Comparison of ENCODE assay signal across 8 cellular contexts in the genomic region with DNA sequence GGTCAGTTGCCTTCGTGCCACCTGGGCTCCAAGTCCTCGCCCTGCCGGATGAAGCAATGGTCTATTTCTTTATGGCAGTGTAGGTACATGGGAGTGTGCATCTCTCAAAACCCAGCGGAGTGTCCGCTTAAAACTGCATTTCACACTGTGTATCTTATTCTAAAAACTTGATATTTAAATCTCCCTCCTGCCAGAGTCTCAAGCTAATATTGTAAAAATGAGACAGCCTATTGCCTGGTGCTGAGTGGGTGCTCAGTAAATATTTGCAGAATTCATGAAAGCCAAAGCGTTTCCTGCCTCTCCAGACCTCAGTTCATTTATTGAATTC. TPM values are rescaled to one million over a fixed set of nuclear protein-coding genes. Genes with fewer than 3 reads are reported as not detected.
DNase-seq lines count a peak whose midpoint lies in the region; TF ChIP-seq lines count a peak whose summit lies in the region.

No MANE protein-coding gene starts in this region.

- H3K9ac ChIP-seq in skeletal muscle satellite cell (ENCODE audit: low read depth, low read length): peak overlapping the region; percentile 91

- no peak for DNase-seq in T-helper 2 cell treated with Interferon-gamma antibody and Interleukin-4, amounts not matched to agents 5 μg/mL and 100 μg/mL, for 36 hours (ENCODE audit: low spot score)
- DNase-seq in T-helper 2 cell (no peak), SJCRH30 (no peak), fibroblast of villous mesenchyme (ENCODE audit: low read depth) (no peak), DMS 273 treated with DMSO at 0.1 percent for 48 hours (lab: John Stamatoyannopoulos, UW) (no peak), dermis blood vessel endothelial cell (no peak)
- DNase-seq in stimulated activated CD4-positive, alpha-beta T cell treated with anti-CD3 and anti-CD28 coated beads, Interleukin-4, amount 100 ng/mL, for 24 hours: no peak

- no peak overlapping the region for H3K27ac ChIP-seq in SJCRH30

- no peaks in the 10 kb centered on the region for H3K9me3 ChIP-seq in SJCRH30 (replicated peaks)
- H3K9me3 ChIP-seq in skeletal muscle satellite cell (replicated peaks; ENCODE audit: low read length): no peaks in the 10 kb centered on the region

- no peaks in the 10 kb centered on the region for H3K27me3 Mint-ChIP-seq in T-helper 2 cell treated with Interferon-gamma antibody and Interleukin-4, amounts not matched to agents 5 μg/mL and 100 μg/mL, for 36 hours (ENCODE audit: low read depth)

- H3K36me3 ChIP-seq in SJCRH30 (no peaks in the 10 kb centered on the region), skeletal muscle satellite cell (ENCODE audit: insufficient read depth, low read length) (no peaks in the 10 kb centered on the region)

- H3K36me3 Mint-ChIP-seq in T-helper 2 cell treated with Interferon-gamma antibody and Interleukin-4, amounts not matched to agents 5 μg/mL and 100 μg/mL, for 36 hours (ENCODE audit: low read depth): peaks cover 22% of the 10 kb centered on the region

- H3K4me3 Mint-ChIP-seq in T-helper 2 cell treated with Interferon-gamma antibody and Interleukin-4, amounts not matched to agents 5 μg/mL and 100 μg/mL, for 36 hours: peak overlapping the region; percentile 78

- H3K4me1 Mint-ChIP-seq in T-helper 2 cell treated with Interferon-gamma antibody and Interleukin-4, amounts not matched to agents 5 μg/mL and 100 μg/mL, for 36 hours (ENCODE audit: low read depth): peaks cover 36% of the 10 kb centered on the region

- H3K4me2 ChIP-seq in skeletal muscle satellite cell (ENCODE audit: low read length): peak overlapping the region; percentile 92

- H3K4me3 ChIP-seq in SJCRH30: peak overlapping the region; percentile 100
- peak overlapping the region; percentile 60 for H3K4me3 ChIP-seq in fibroblast of villous mesenchyme (ENCODE audit: low read depth, low read length)
- H3K4me3 ChIP-seq in skeletal muscle satellite cell (ENCODE audit: low read length): peak overlapping the region; percentile 89

- no peaks in the 10 kb centered on the region for H3K9me3 Mint-ChIP-seq in T-helper 2 cell treated with Interferon-gamma antibody and Interleukin-4, amounts not matched to agents 5 μg/mL and 100 μg/mL, for 36 hours

- H3K4me1 ChIP-seq in SJCRH30: peaks cover 28% of the 10 kb centered on the region
- H3K4me1 ChIP-seq in skeletal muscle satellite cell (ENCODE audit: control insufficient read depth, insufficient read depth, low read length): peaks cover 34% of the 10 kb centered on the region

- no peak for TF ChIP-seq CTCF in fibroblast of villous mesenchyme (IDR thresholded peaks at IDR 0.05; ENCODE audit: insufficient read depth, low read depth, low read length)

- H3K27me3 ChIP-seq in SJCRH30: no peaks in the 10 kb centered on the region
- H3K27me3 ChIP-seq in skeletal muscle satellite cell (ENCODE audit: control insufficient read depth, insufficient read depth, low read length): no peaks in the 10 kb centered on the region

- H3K27ac Mint-ChIP-seq in T-helper 2 cell treated with Interferon-gamma antibody and Interleukin-4, amounts not matched to agents 5 μg/mL and 100 μg/mL, for 36 hours: peak overlapping the region; percentile 74

RNA-seq across cellular contexts. Expression of gene TBC1D2B, which starts 0.3 kb away (rescaled TPM):
- total RNA-seq in SJCRH30 (2014; rRNA removed; shearing (Covaris generic)): 50.7 and 58.2 TPM in 2 replicates
- total RNA-seq in fibroblast of villous mesenchyme (32.5 and 52.2 TPM in 2 replicates), dermis blood vessel endothelial cell (26.2 and 43.8 TPM in 2 replicates)
- 17.3 and 21.0 TPM in 2 replicates for total RNA-seq in skeletal muscle satellite cell (2012; rRNA removed)

RNA-seq across cellular contexts. Expression of gene SH2D7, which starts 14.5 kb away (rescaled TPM):
- 0.08 and 0.36 TPM in 2 replicates for total RNA-seq in SJCRH30 (2014; rRNA removed; shearing (Covaris generic))
- total RNA-seq in fibroblast of villous mesenchyme (not detected in 2 replicates), dermis blood vessel endothelial cell (not detected in 2 replicates)
- total RNA-seq in skeletal muscle satellite cell (2012; rRNA removed): not detected in 2 replicates

RNA-seq across cellular contexts. Expression of gene CIB2, which starts 53.4 kb away (rescaled TPM):
- 0.59 and 2.8 TPM in 2 replicates for total RNA-seq in SJCRH30 (2014; rRNA removed; shearing (Covaris generic))
- total RNA-seq in fibroblast of villous mesenchyme: 4.8 and 11.7 TPM in 2 replicates
- total RNA-seq in skeletal muscle satellite cell (2012; rRNA removed): 1.0 and 1.3 TPM in 2 replicates
- total RNA-seq in dermis blood vessel endothelial cell: 1.5 and 2.5 TPM in 2 replicates
